22 cellular contexts compared by ENCODE assay signal in genomic region chr11:121132211-121132976, GRCh38. TPM values are rescaled to one million over a fixed set of nuclear protein-coding genes. Genes with fewer than 3 reads are reported as not detected.
A peak's percentile ranks its signal among the peaks of the same experiment; 100 is the strongest.
DNase-seq lines count a peak whose midpoint lies in the region; ATAC-seq and TF ChIP-seq lines count a peak whose summit lies in the region.
"Had no signal": no experiment of that assay in that cellular context is flagged by ENCODE, and none has a peak within 500 bp of the region (broad histone marks: within the 10 kb centered on the region; RNA-seq: fewer than 3 reads in every experiment).

No MANE protein-coding gene starts in this region.

- H3K9me3 ChIP-seq in Caco-2 (no peaks in the 10 kb centered on the region), HEK293 (ENCODE audit: control insufficient read depth, insufficient read depth, low read depth, low read length) (no peaks in the 10 kb centered on the region), PC-9 (ENCODE audit: insufficient read depth, low read depth) (no peaks in the 10 kb centered on the region), tibial nerve (no peaks in the 10 kb centered on the region), psoas muscle (no peaks in the 10 kb centered on the region)
- H3K9me3 ChIP-seq: thyroid gland had no signal

- H3K9me3 Mint-ChIP-seq in Caco-2 (ENCODE audit: unreplicated experiment), result no peaks in the 10 kb centered on the region
- H3K9me3 Mint-ChIP-seq in activated naive CD4-positive, alpha-beta T cell treated with anti-CD3 and anti-CD28 coated beads for 36 hours, result no peaks in the 10 kb centered on the region
- H3K9me3 Mint-ChIP-seq: CD8-positive, alpha-beta T cell; dendritic cell treated with granulocyte-macrophage colony-stimulating factor and Interleukin-4, amounts not matched to agents 40 ng/mL and 50 ng/mL, for 4 days had no signal

- 73 to 83% methylated on average over 13 of the region's 13 CpGs for WGBS in tibial nerve, 2 donors
- WGBS in psoas muscle, 3 donors, result 86 to 90% (median 89%) methylated on average over 13 of the region's 13 CpGs

- no peaks in the 10 kb centered on the region for H3F3A ChIP-seq in PC-9 (ENCODE audit: insufficient read depth, low read depth)

- no peak overlapping the region for H3K4me3 Mint-ChIP-seq in Caco-2 (ENCODE audit: unreplicated experiment)
- no peak overlapping the region for H3K4me3 Mint-ChIP-seq in activated naive CD4-positive, alpha-beta T cell treated with anti-CD3 and anti-CD28 coated beads for 36 hours
- H3K4me3 Mint-ChIP-seq: CD8-positive, alpha-beta T cell; dendritic cell treated with granulocyte-macrophage colony-stimulating factor and Interleukin-4, amounts not matched to agents 40 ng/mL and 50 ng/mL, for 4 days had no signal

- peaks cover 6% of the 10 kb centered on the region for H3K4me1 Mint-ChIP-seq in Caco-2 (ENCODE audit: low read depth, unreplicated experiment)
- H3K4me1 Mint-ChIP-seq in activated naive CD4-positive, alpha-beta T cell treated with anti-CD3 and anti-CD28 coated beads for 36 hours (ENCODE audit: low read depth), result no peaks in the 10 kb centered on the region

- no peaks in the 10 kb centered on the region for H3K9me2 ChIP-seq in PC-9 (ENCODE audit: insufficient read depth)

- TF ChIP-seq EP300 in tibial nerve (IDR thresholded peaks at IDR 0.05), result no peak

- H3K27me3 ChIP-seq in Caco-2 (replicated peaks; ENCODE audit: control insufficient read depth, insufficient read depth, low read length) (no peaks in the 10 kb centered on the region), PC-9 (ENCODE audit: insufficient read depth, low read depth) (peaks cover 95% of the 10 kb centered on the region), tibial nerve (no peaks in the 10 kb centered on the region), psoas muscle (ENCODE audit: insufficient read depth in 3 of 3, low read length in 2 of 3) (no peaks in the 10 kb centered on the region)
- H3K27me3 ChIP-seq: hepatocyte, thyroid gland had no signal

- BruUV-seq in Caco-2 (replicated peaks; lab: Mats Ljungman, UMichigan), result no TSS peak
- no TSS peak for BruUV-seq in PC-9 (replicated peaks; lab: Mats Ljungman, UMichigan)

- H3K4me3 ChIP-seq in Caco-2 (ENCODE audit: low read depth, low read length) (no peak overlapping the region), HEK293 (ENCODE audit: low read depth, low read length) (no peak overlapping the region), PC-9 (no peak overlapping the region), foreskin fibroblast (ENCODE audit: low read depth in 1 of 2, low read length in 2 of 2) (no peak overlapping the region), tibial nerve (no peak overlapping the region), psoas muscle (no peak overlapping the region)
- H3K4me3 ChIP-seq: hepatocyte, lung, smooth muscle cell, thyroid gland had no signal

- H3K4me1 ChIP-seq in Caco-2, result no peaks in the 10 kb centered on the region
- no peaks in the 10 kb centered on the region for H3K4me1 ChIP-seq in HEK293 (ENCODE audit: control insufficient read depth, insufficient read depth, low read length)
- no peaks in the 10 kb centered on the region for H3K4me1 ChIP-seq in PC-9 (replicated peaks; ENCODE audit: insufficient read depth)
- H3K4me1 ChIP-seq in tibial nerve, result no peaks in the 10 kb centered on the region
- no peaks in the 10 kb centered on the region for H3K4me1 ChIP-seq in psoas muscle
- H3K4me1 ChIP-seq: thyroid gland had no signal

- DNase-seq in Caco-2 (no peak), PC-9 (peak in 1 of 2 experiments; percentile 57), foreskin fibroblast (peak; percentile 1 to 4), tibial nerve (ENCODE audit: low spot score in 2 of 2) (no peak), psoas muscle (no peak)
- DNase-seq in activated naive CD4-positive, alpha-beta T cell treated with anti-CD3 and anti-CD28 coated beads for 36 hours, result no peak
- DNase-seq: activated CD4-positive, alpha-beta T cell treated with anti-CD3 and anti-CD28 coated beads, Interleukin-2, amount 50 U/mL, for 48 hours; activated effector memory CD4-positive, alpha-beta T cell treated with Interleukin-2 at 50 U/mL for 16 hours; CD8-positive, alpha-beta T cell; NCI-H1694 treated with DMSO at 0.1 percent for 48 hours; NCI-H446 treated with DMSO at 0.1 percent for 48 hours; Right ventricle myocardium superior; stimulated activated CD4-positive, alpha-beta T cell treated with anti-CD3 and anti-CD28 coated beads, Interleukin-2, amount 100 ng/mL, for 48 hours; stimulated activated naive CD4-positive, alpha-beta T cell treated with Interleukin-2 at 50 U/mL for 16 hours; T-helper 1 cell; thyroid gland had no signal

- no peak for ATAC-seq in HG02852 (IDR thresholded peaks at IDR 0.05; ENCODE audit: unreplicated experiment)
- ATAC-seq in psoas muscle, result no peak
- ATAC-seq: CD8-positive, alpha-beta T cell had no signal

- no peaks in the 10 kb centered on the region for H3K79me2 ChIP-seq in PC-9 (ENCODE audit: low read depth)
- H3K79me2 ChIP-seq: hepatocyte had no signal

- H3K27ac ChIP-seq in HEK293 (ENCODE audit: extremely low read depth, low read depth, low read length), result no peak overlapping the region
- H3K27ac ChIP-seq in PC-9, result no peak overlapping the region
- H3K27ac ChIP-seq in tibial nerve, result no peak overlapping the region
- no peak overlapping the region for H3K27ac ChIP-seq in psoas muscle
- H3K27ac ChIP-seq: hepatocyte, thyroid gland had no signal

- peaks cover 11% of the 10 kb centered on the region for H3K27me3 Mint-ChIP-seq in Caco-2 (ENCODE audit: insufficient read depth, unreplicated experiment)
- no peaks in the 10 kb centered on the region for H3K27me3 Mint-ChIP-seq in activated naive CD4-positive, alpha-beta T cell treated with anti-CD3 and anti-CD28 coated beads for 36 hours (ENCODE audit: low read depth)

- H2AFZ ChIP-seq in PC-9, result no peak overlapping the region
- H2AFZ ChIP-seq: hepatocyte had no signal

- no peaks in the 10 kb centered on the region for H4K20me1 ChIP-seq in PC-9 (ENCODE audit: insufficient read depth)

- H3K27ac Mint-ChIP-seq in Caco-2 (ENCODE audit: unreplicated experiment), result no peak overlapping the region
- no peak overlapping the region for H3K27ac Mint-ChIP-seq in activated naive CD4-positive, alpha-beta T cell treated with anti-CD3 and anti-CD28 coated beads for 36 hours
- H3K27ac Mint-ChIP-seq: CD8-positive, alpha-beta T cell; dendritic cell treated with granulocyte-macrophage colony-stimulating factor and Interleukin-4, amounts not matched to agents 40 ng/mL and 50 ng/mL, for 4 days had no signal

- intact Hi-C loops in Caco-2 (cut with micrococcal nuclease; ENCODE audit: unreplicated experiment) (no loop called here), PC-9 (cut with micrococcal nuclease; ENCODE audit: unreplicated experiment) (no loop called here), psoas muscle (cut with DNase I) (no loop called here)
- intact Hi-C loops in activated naive CD4-positive, alpha-beta T cell treated with anti-CD3 and anti-CD28 coated beads for 36 hours (cut with micrococcal nuclease), result no loop called here

- TF ChIP-seq CTCF in Caco-2 (IDR thresholded peaks at IDR 0.05; ENCODE audit: insufficient read depth in 1 of 2, low read depth in 1 of 2, low read length in 1 of 2, severe bottlenecking in 1 of 2, unreplicated experiment in 1 of 2) (peak; percentile 11 to 31), HEK293 (tag by site-specific recombination; IDR thresholded peaks at IDR 0.05) (no peak), PC-9 (conservative IDR thresholded peaks at IDR 0.05) (no peak), foreskin fibroblast (IDR thresholded peaks at IDR 0.05; ENCODE audit: low read depth, low read length) (no peak), tibial nerve (IDR thresholded peaks at IDR 0.05) (no peak), psoas muscle (IDR thresholded peaks at IDR 0.05) (no peak)

- peak overlapping the region; percentile 34 for H3K4me2 ChIP-seq in PC-9
- H3K4me2 ChIP-seq: hepatocyte, smooth muscle cell had no signal

- POLR2A ChIA-PET in Caco-2 (lab: Charles Lee) (no interaction called here), HEK293 (lab: Yijun Ruan, JAX) (no interaction called here), PC-9 (lab: Charles Lee; ENCODE audit: unreplicated experiment) (no interaction called here)

- TF ChIP-seq POLR2A in tibial nerve (IDR thresholded peaks at IDR 0.05), result no peak

- H3K36me3 ChIP-seq in Caco-2 (ENCODE audit: control insufficient read depth, insufficient read depth, low read length) (no peaks in the 10 kb centered on the region), HEK293 (ENCODE audit: control insufficient read depth in 2 of 2, insufficient read depth in 1 of 2, low read length in 2 of 2) (no peaks in the 10 kb centered on the region), PC-9 (ENCODE audit: low read depth) (no peaks in the 10 kb centered on the region), tibial nerve (peaks cover 0 to 16% (median 0%) of the 10 kb centered on the region in 3 donors), psoas muscle (ENCODE audit: insufficient read depth in 1 of 2, low read depth in 1 of 2) (no peaks in the 10 kb centered on the region)
- H3K36me3 ChIP-seq: thyroid gland had no signal

- no peaks in the 10 kb centered on the region for H3K36me3 Mint-ChIP-seq in Caco-2 (ENCODE audit: insufficient read depth, unreplicated experiment)
- H3K36me3 Mint-ChIP-seq in activated naive CD4-positive, alpha-beta T cell treated with anti-CD3 and anti-CD28 coated beads for 36 hours (ENCODE audit: low read depth), result no peaks in the 10 kb centered on the region
- H3K36me3 Mint-ChIP-seq: CD8-positive, alpha-beta T cell had no signal

- CTCF ChIA-PET in Caco-2 (lab: Charles Lee), result no interaction called here
- CTCF ChIA-PET in HEK293 (lab: Yijun Ruan, JAX), result interaction anchor here (1.0 to 1.7 kb wide), 2 partner anchors 14 to 62 kb away, joined by 3 to 10 read pairs; no protein-coding TSS in a partner anchor
- CTCF ChIA-PET in PC-9 (lab: Charles Lee), result no interaction called here
- CTCF ChIA-PET in activated naive CD4-positive, alpha-beta T cell treated with anti-CD3 and anti-CD28 coated beads for 36 hours (lab: Charles Lee), result no interaction called here

TF ChIP-seq in HEK293, 187 proteins besides CTCF, POLR2A, EP300 and RAD21 (continues in another document):
- TF ChIP-seq FEZF1 (tag by site-specific recombination; IDR thresholded peaks at IDR 0.05) (no peak), ZNF335 (tag by site-specific recombination; conservative IDR thresholded peaks at IDR 0.05) (no peak), ZNF48 (tag by site-specific recombination; IDR thresholded peaks at IDR 0.05) (no peak), SALL2 (tag by site-specific recombination; IDR thresholded peaks at IDR 0.05; ENCODE audit: borderline replicate concordance) (no peak), PRDM1 (tag by site-specific recombination; IDR thresholded peaks at IDR 0.05) (0 out of 2 replicates have a peak, but pooled peaks have one; percentile 42), ZBTB17 (tag by site-specific recombination; IDR thresholded peaks at IDR 0.05) (peak; percentile 44), ZNF514 (tag by site-specific recombination; IDR thresholded peaks at IDR 0.05) (no peak), MEIS1 (CRISPR knock-in tag; IDR thresholded peaks at IDR 0.05; ENCODE audit: borderline replicate concordance) (no peak)

RNA-seq across cellular contexts. Expression of gene TECTA, which starts 31.4 kb away (rescaled TPM):
- total RNA-seq in Caco-2 (2022) (0.37 and 0.41 TPM in 2 replicates), PC-9 (2021) (0.04 TPM in 1 of 2 replicates, not detected in the other), tibial nerve (1 to 10 TPM in 3 of 4 donors, under 1 TPM in 1; 0.87 to 3.1 (median 2.0) TPM), psoas muscle (1 to 10 TPM in 1 of 4 donors, under 1 TPM in 3; 0.30 to 2.6 (median 0.59) TPM)
- polyA plus RNA-seq in psoas muscle, result under 1 TPM; 0.10 to 0.27 (median 0.23) TPM
- total RNA-seq in activated naive CD4-positive, alpha-beta T cell treated with anti-CD3 and anti-CD28 coated beads for 36 hours, result under 1 TPM; 0.07 to 0.12 TPM

Comparison
In these comparisons a context has a peak if more than half of its experiments do, and no peak if none do; other contexts are left out.
1. DNase-seq: peak in foreskin fibroblast (2 of 2); none in Caco-2 (0 of 2), tibial nerve (0 of 2), psoas muscle (0 of 2) and activated naive CD4-positive, alpha-beta T cell treated with anti-CD3 and anti-CD28 coated beads for 36 hours (single experiment).
2. CTCF ChIP-seq: peak in Caco-2 (2 of 2); none in HEK293 (single experiment), PC-9 (single experiment), foreskin fibroblast (single experiment), tibial nerve (0 of 5) and psoas muscle (single experiment).